ENCODE assay signal across 8 cellular contexts in genomic region chr1:146007048-146007784, GRCh38. TPM values are rescaled to one million over a fixed set of nuclear protein-coding genes. Genes with fewer than 3 reads are reported as not detected.
DNase-seq lines count a peak whose midpoint lies in the region; ATAC-seq, FAIRE-seq and TF ChIP-seq lines count a peak whose summit lies in the region.

No MANE protein-coding gene starts in this region.

- intact Hi-C loops in CD8-positive, alpha-beta T cell (cut with DNase I, micrococcal nuclease), result loop anchor here (1.0 to 2.0 kb wide), 4 partner anchors 10 to 30 kb away; partner anchors contain the start of gene TXNIP (in 1 of the 2)

- H3K79me2 ChIP-seq in keratinocyte (ENCODE audit: control insufficient read depth, insufficient read depth, low read length), result no peaks in the 10 kb centered on the region

- peak overlapping the region; percentile 61 for H3K4me2 ChIP-seq in keratinocyte (ENCODE audit: control insufficient read depth, extremely low read depth, insufficient read depth, low read depth, low read length)

- peaks cover 29% of the 10 kb centered on the region for H3K4me1 ChIP-seq in CD8-positive, alpha-beta T cell (ENCODE audit: insufficient read depth, low read length)
- H3K4me1 ChIP-seq in keratinocyte (ENCODE audit: control insufficient read depth, extremely low read depth, insufficient read depth, low read length), result peaks cover 3% of the 10 kb centered on the region

- POLR2A ChIA-PET in CD8-positive, alpha-beta T cell (lab: Charles Lee), result interaction anchor here (0.7 to 4.2 kb wide), 14 partner anchors 10 to 161 kb away, joined by 3 to 41 read pairs (median 6); partner anchors contain the start of genes LIX1L, NUDT17, PIAS3 and TXNIP

- peak overlapping the region; percentile 93 for H2AFZ ChIP-seq in keratinocyte (ENCODE audit: control insufficient read depth, low read length)

- no peaks in the 10 kb centered on the region for H3K27me3 ChIP-seq in CD8-positive, alpha-beta T cell (ENCODE audit: insufficient read depth, low read length)
- H3K27me3 ChIP-seq in H7 (ENCODE audit: control insufficient read depth, insufficient read depth, low read length), result no peaks in the 10 kb centered on the region
- H3K27me3 ChIP-seq in bronchial epithelial cell (ENCODE audit: control insufficient read depth, insufficient read depth, low read length), result no peaks in the 10 kb centered on the region
- no peaks in the 10 kb centered on the region for H3K27me3 ChIP-seq in keratinocyte (ENCODE audit: control insufficient read depth, extremely low read depth, insufficient read depth, low read length)

- no peaks in the 10 kb centered on the region for H3K27me3 Mint-ChIP-seq in CD8-positive, alpha-beta T cell (ENCODE audit: low read depth)

- H3K4me3 ChIP-seq in CD8-positive, alpha-beta T cell (ENCODE audit: low read depth, low read length), result peak overlapping the region; percentile 55
- H3K4me3 ChIP-seq in H7 (ENCODE audit: insufficient read depth, low read depth, low read length), result no peak overlapping the region
- H3K4me3 ChIP-seq in bronchial epithelial cell (ENCODE audit: low read depth, low read length), result no peak overlapping the region
- no peak overlapping the region for H3K4me3 ChIP-seq in keratinocyte (ENCODE audit: control insufficient read depth in 2 of 3, extremely low read depth in 1 of 3, insufficient read depth in 2 of 3, low read depth in 1 of 3, low read length in 3 of 3)

- H3K9me3 Mint-ChIP-seq in CD8-positive, alpha-beta T cell, result no peaks in the 10 kb centered on the region

- H3K9ac ChIP-seq in keratinocyte (ENCODE audit: control insufficient read depth, extremely low read depth, insufficient read depth, low read length), result no peak overlapping the region

- peaks cover 34% of the 10 kb centered on the region for H3K4me1 Mint-ChIP-seq in CD8-positive, alpha-beta T cell (ENCODE audit: low read depth)

- no peaks in the 10 kb centered on the region for H3K36me3 Mint-ChIP-seq in CD8-positive, alpha-beta T cell

- H3K4me3 Mint-ChIP-seq in CD8-positive, alpha-beta T cell, result peak overlapping the region; percentile 82

- FAIRE-seq in bronchial epithelial cell (lab: Jason Lieb, UNC) (no peak), keratinocyte (lab: Jason Lieb, UNC) (no peak)

- peak; percentile 39 to 82 (median 63) for DNase-seq in CD8-positive, alpha-beta T cell
- DNase-seq in H7 (peak; percentile 68), NCI-H2107 (lab: John Stamatoyannopoulos, UW) (peak; percentile 79), UCSD-AML1 (lab: John Stamatoyannopoulos, UW; ENCODE audit: unreplicated experiment) (peak; percentile 26), bronchial epithelial cell (ENCODE audit: low read depth) (peak; percentile 74), keratinocyte (ENCODE audit: low read depth, low spot score) (no peak)
- DNase-seq in stimulated activated CD4-positive, alpha-beta T cell treated with anti-CD3 and anti-CD28 coated beads, Interleukin-1b, Interleukin-23, amount 100 ng/mL, for 1 hour (ENCODE audit: low read depth in 2 of 2), result peak; percentile 34 to 57

- H4K20me1 ChIP-seq in keratinocyte (ENCODE audit: control insufficient read depth, extremely low read depth, insufficient read depth, low read length), result no peaks in the 10 kb centered on the region

- peak; percentile 92 for ATAC-seq in CD8-positive, alpha-beta T cell
- no peak for ATAC-seq in GM18907 (IDR thresholded peaks at IDR 0.05; ENCODE audit: unreplicated experiment)

- TF ChIP-seq CTCF in CD8-positive, alpha-beta T cell (IDR thresholded peaks at IDR 0.05), result peak; percentile 86
- TF ChIP-seq CTCF in bronchial epithelial cell (IDR thresholded peaks at IDR 0.05; ENCODE audit: insufficient read depth, low read length, severe bottlenecking) (peak; percentile 56), keratinocyte (optimal IDR thresholded peaks at IDR 0.05 in 1 of 3, IDR thresholded peaks at IDR 0.05 in 1 of 3, conservative IDR thresholded peaks at IDR 0.05 in 1 of 3; ENCODE audit: extremely low read depth in 1 of 3, insufficient read depth in 2 of 3, low read length in 3 of 3) (peak in 2 of 3 experiments; percentile 44 to 45)

- peak overlapping the region; percentile 59 for H3K27ac ChIP-seq in CD8-positive, alpha-beta T cell (ENCODE audit: low read depth, low read length)
- no peak overlapping the region for H3K27ac ChIP-seq in keratinocyte (ENCODE audit: control insufficient read depth, insufficient read depth, low read length)

- no peaks in the 10 kb centered on the region for H3K9me1 ChIP-seq in keratinocyte (ENCODE audit: control insufficient read depth, extremely low read depth, insufficient read depth, low read length)

- CTCF ChIA-PET in CD8-positive, alpha-beta T cell (lab: Charles Lee), result interaction anchor here (0.7 to 19.3 kb wide), 24 partner anchors 9 to 161 kb away, joined by 3 to 386 read pairs (median 5); partner anchors contain the start of genes ANKRD34A, HJV, LIX1L and NUDT17

- H3K27ac Mint-ChIP-seq in CD8-positive, alpha-beta T cell, result peak overlapping the region; percentile 92

- dilution Hi-C loops in keratinocyte (cut with MboI; ENCODE audit: extremely low pct_ligation_motif_present, low sequenced_read_pairs), result no loop called here

- no peaks in the 10 kb centered on the region for H3K9me3 ChIP-seq in CD8-positive, alpha-beta T cell (ENCODE audit: low read length)
- H3K9me3 ChIP-seq in keratinocyte (ENCODE audit: control insufficient read depth, low read depth, low read length), result no peaks in the 10 kb centered on the region

- no peaks in the 10 kb centered on the region for H3K36me3 ChIP-seq in CD8-positive, alpha-beta T cell (ENCODE audit: insufficient read depth, low read length)
- no peaks in the 10 kb centered on the region for H3K36me3 ChIP-seq in H7 (replicated peaks; ENCODE audit: control insufficient read depth, insufficient read depth, low read length)
- H3K36me3 ChIP-seq in bronchial epithelial cell (ENCODE audit: control insufficient read depth, insufficient read depth, low read length), result no peaks in the 10 kb centered on the region
- H3K36me3 ChIP-seq in keratinocyte (ENCODE audit: control insufficient read depth in 2 of 2, extremely low read depth in 1 of 2, insufficient read depth in 2 of 2, low read length in 2 of 2), result no peaks in the 10 kb centered on the region

RNA-seq across cellular contexts. Expression of gene TXNIP, which starts 10.8 kb away (rescaled TPM):
- 100 to 1,000 TPM; 627 to 652 TPM for total RNA-seq in CD8-positive, alpha-beta T cell
- total RNA-seq in H7 (2014; rRNA removed; shearing (Covaris generic)), result 24.6 and 90.7 TPM in 2 replicates
- 9.0 and 913 TPM in 2 replicates for total RNA-seq in bronchial epithelial cell
- 89.7 to 165 TPM (median 159 TPM) in 3 replicates for polyA plus RNA-seq in keratinocyte
- polyA plus RNA-seq in keratinocyte (2011; ENCODE audit: low read depth), result 41.9 TPM
- 55.4 and 104 TPM in 2 replicates for polyA plus RNA-seq in keratinocyte (2011; cell fraction: cytosol; rRNA removed)
- 156 and 196 TPM in 2 replicates for polyA plus RNA-seq in keratinocyte (2011; cell fraction: nucleus; rRNA removed)
- polyA plus RNA-seq in keratinocyte (2012; ENCODE audit: low replicate concordance), result 39.4 and 112 TPM in 2 replicates
- polyA minus RNA-seq in keratinocyte, result 115 to 413 TPM (median 186 TPM) in 3 replicates
- 82.9 TPM for polyA minus RNA-seq in keratinocyte (2011; cell fraction: cytosol; rRNA and poly(A)+ RNA removed)
- polyA minus RNA-seq in keratinocyte (2011; cell fraction: nucleus; rRNA and poly(A)+ RNA removed), result 106 and 162 TPM in 2 replicates

RNA-seq across cellular contexts. Expression of gene HJV, which starts 14.3 kb away (rescaled TPM):
- total RNA-seq in CD8-positive, alpha-beta T cell, result not detected
- total RNA-seq in H7 (2014; rRNA removed; shearing (Covaris generic)), result 0.24 and 1.2 TPM in 2 replicates
- not detected in 2 replicates for total RNA-seq in bronchial epithelial cell
- 0.04 TPM in 1 of 3 replicates, not detected in the others for polyA plus RNA-seq in keratinocyte
- not detected for polyA plus RNA-seq in keratinocyte (2011; ENCODE audit: low read depth)
- polyA plus RNA-seq in keratinocyte (2011; cell fraction: cytosol; rRNA removed), result not detected in 2 replicates
- polyA plus RNA-seq in keratinocyte (2011; cell fraction: nucleus; rRNA removed), result not detected in 2 replicates
- not detected in 2 replicates for polyA plus RNA-seq in keratinocyte (2012; ENCODE audit: low replicate concordance)
- polyA minus RNA-seq in keratinocyte, result not detected in 3 replicates
- polyA minus RNA-seq in keratinocyte (2011; cell fraction: cytosol; rRNA and poly(A)+ RNA removed), result not detected
- not detected in 2 replicates for polyA minus RNA-seq in keratinocyte (2011; cell fraction: nucleus; rRNA and poly(A)+ RNA removed)

RNA-seq across cellular contexts. Expression of gene POLR3GL, which starts 42.7 kb away (rescaled TPM):
- total RNA-seq in CD8-positive, alpha-beta T cell, result 10 to 100 TPM; 12.9 to 14.4 TPM
- 6.3 and 11.6 TPM in 2 replicates for total RNA-seq in H7 (2014; rRNA removed; shearing (Covaris generic))
- total RNA-seq in bronchial epithelial cell, result 4.7 and 11.0 TPM in 2 replicates
- 8.1 to 14.0 TPM (median 10.0 TPM) in 3 replicates for polyA plus RNA-seq in keratinocyte
- 8.0 TPM for polyA plus RNA-seq in keratinocyte (2011; ENCODE audit: low read depth)
- 11.0 and 11.3 TPM in 2 replicates for polyA plus RNA-seq in keratinocyte (2011; cell fraction: cytosol; rRNA removed)
- 6.8 and 8.9 TPM in 2 replicates for polyA plus RNA-seq in keratinocyte (2011; cell fraction: nucleus; rRNA removed)
- 9.6 and 16.1 TPM in 2 replicates for polyA plus RNA-seq in keratinocyte (2012; ENCODE audit: low replicate concordance)
- 3.7 to 6.9 TPM (median 4.3 TPM) in 3 replicates for polyA minus RNA-seq in keratinocyte
- 5.8 TPM for polyA minus RNA-seq in keratinocyte (2011; cell fraction: cytosol; rRNA and poly(A)+ RNA removed)
- 1.9 and 3.1 TPM in 2 replicates for polyA minus RNA-seq in keratinocyte (2011; cell fraction: nucleus; rRNA and poly(A)+ RNA removed)

RNA-seq across cellular contexts. Expression of gene ANKRD34A, which starts 42.8 kb away (rescaled TPM):
- total RNA-seq in CD8-positive, alpha-beta T cell, result under 1 TPM; 0.42 to 0.62 TPM
- 0.52 and 0.62 TPM in 2 replicates for total RNA-seq in H7 (2014; rRNA removed; shearing (Covaris generic))
- under 0.01 TPM in 2 replicates for total RNA-seq in bronchial epithelial cell
- 0.53 to 0.83 TPM (median 0.66 TPM) in 3 replicates for polyA plus RNA-seq in keratinocyte
- not detected for polyA plus RNA-seq in keratinocyte (2011; ENCODE audit: low read depth)
- 0.46 and 0.81 TPM in 2 replicates for polyA plus RNA-seq in keratinocyte (2011; cell fraction: cytosol; rRNA removed)
- polyA plus RNA-seq in keratinocyte (2011; cell fraction: nucleus; rRNA removed), result 1.5 and 1.6 TPM in 2 replicates
- 0.20 and 0.78 TPM in 2 replicates for polyA plus RNA-seq in keratinocyte (2012; ENCODE audit: low replicate concordance)
- polyA minus RNA-seq in keratinocyte, result 0.29 to 1.9 TPM (median 0.40 TPM) in 3 replicates
- 1.7 TPM for polyA minus RNA-seq in keratinocyte (2011; cell fraction: cytosol; rRNA and poly(A)+ RNA removed)
- polyA minus RNA-seq in keratinocyte (2011; cell fraction: nucleus; rRNA and poly(A)+ RNA removed), result 0.47 and 0.95 TPM in 2 replicates

RNA-seq across cellular contexts. Expression of gene LIX1L, which starts 49.4 kb away (rescaled TPM):
- 10 to 100 TPM; 14.7 to 16.4 TPM for total RNA-seq in CD8-positive, alpha-beta T cell
- total RNA-seq in H7 (2014; rRNA removed; shearing (Covaris generic)), result 23.0 and 24.3 TPM in 2 replicates
- 1.8 and 3.4 TPM in 2 replicates for total RNA-seq in bronchial epithelial cell
- 9.2 to 26.4 TPM (median 20.0 TPM) in 3 replicates for polyA plus RNA-seq in keratinocyte
- 0.77 TPM for polyA plus RNA-seq in keratinocyte (2011; ENCODE audit: low read depth)
- polyA plus RNA-seq in keratinocyte (2011; cell fraction: cytosol; rRNA removed), result 16.8 and 21.1 TPM in 2 replicates
- 12.9 and 13.4 TPM in 2 replicates for polyA plus RNA-seq in keratinocyte (2011; cell fraction: nucleus; rRNA removed)
- polyA plus RNA-seq in keratinocyte (2012; ENCODE audit: low replicate concordance), result 2.4 and 9.0 TPM in 2 replicates
- polyA minus RNA-seq in keratinocyte, result 10.7 to 17.8 TPM (median 16.1 TPM) in 3 replicates
- 18.8 TPM for polyA minus RNA-seq in keratinocyte (2011; cell fraction: cytosol; rRNA and poly(A)+ RNA removed)
- 5.2 and 8.9 TPM in 2 replicates for polyA minus RNA-seq in keratinocyte (2011; cell fraction: nucleus; rRNA and poly(A)+ RNA removed)
